Comparison of ENCODE assay signal across 1 cellular context in the genomic region with DNA sequence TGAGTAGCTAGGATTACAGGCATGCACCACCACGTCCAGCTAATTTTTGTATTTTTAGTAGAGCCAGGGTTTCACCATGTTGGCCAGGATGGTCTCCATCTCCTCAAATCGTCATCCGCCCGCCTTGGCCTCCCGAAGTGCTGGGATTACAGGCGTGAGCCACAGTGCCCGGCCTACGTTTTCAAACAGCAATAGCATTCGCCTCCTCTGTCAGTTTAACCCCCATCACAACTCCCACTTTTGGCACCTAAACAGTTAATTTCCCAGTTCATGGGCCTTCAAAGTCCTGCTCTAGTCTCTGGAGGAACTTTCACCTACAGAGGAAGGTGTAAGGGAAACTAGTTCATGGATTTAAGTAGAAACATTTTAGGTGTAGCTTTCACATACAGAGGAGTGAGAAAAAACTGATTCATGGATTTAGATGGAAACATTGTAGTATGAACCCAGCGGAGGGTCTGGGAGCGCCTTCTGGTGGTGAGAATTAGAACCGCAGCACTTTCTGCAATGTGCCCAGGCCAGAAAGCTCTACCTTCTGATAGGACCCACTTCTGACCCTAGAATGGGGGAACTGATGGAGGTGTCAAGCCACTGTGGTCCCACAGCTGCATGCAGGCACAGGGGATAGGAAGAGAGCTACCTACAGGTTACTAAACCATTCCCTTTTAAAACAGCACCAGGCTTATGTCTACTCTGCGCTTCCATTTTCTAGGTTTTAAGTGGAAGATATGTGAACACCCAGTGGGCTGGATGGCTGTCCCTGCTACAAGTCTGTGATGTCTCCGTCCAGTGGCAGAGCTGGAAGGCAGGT.
TF ChIP-seq lines count a peak whose summit lies in the region.

No MANE protein-coding gene starts in this region.

TF ChIP-seq in HepG2, 621 proteins besides CTCF, POLR2A, EP300 and RAD21 (continued from another document and continues in another):
- TF ChIP-seq, protein P1, sequence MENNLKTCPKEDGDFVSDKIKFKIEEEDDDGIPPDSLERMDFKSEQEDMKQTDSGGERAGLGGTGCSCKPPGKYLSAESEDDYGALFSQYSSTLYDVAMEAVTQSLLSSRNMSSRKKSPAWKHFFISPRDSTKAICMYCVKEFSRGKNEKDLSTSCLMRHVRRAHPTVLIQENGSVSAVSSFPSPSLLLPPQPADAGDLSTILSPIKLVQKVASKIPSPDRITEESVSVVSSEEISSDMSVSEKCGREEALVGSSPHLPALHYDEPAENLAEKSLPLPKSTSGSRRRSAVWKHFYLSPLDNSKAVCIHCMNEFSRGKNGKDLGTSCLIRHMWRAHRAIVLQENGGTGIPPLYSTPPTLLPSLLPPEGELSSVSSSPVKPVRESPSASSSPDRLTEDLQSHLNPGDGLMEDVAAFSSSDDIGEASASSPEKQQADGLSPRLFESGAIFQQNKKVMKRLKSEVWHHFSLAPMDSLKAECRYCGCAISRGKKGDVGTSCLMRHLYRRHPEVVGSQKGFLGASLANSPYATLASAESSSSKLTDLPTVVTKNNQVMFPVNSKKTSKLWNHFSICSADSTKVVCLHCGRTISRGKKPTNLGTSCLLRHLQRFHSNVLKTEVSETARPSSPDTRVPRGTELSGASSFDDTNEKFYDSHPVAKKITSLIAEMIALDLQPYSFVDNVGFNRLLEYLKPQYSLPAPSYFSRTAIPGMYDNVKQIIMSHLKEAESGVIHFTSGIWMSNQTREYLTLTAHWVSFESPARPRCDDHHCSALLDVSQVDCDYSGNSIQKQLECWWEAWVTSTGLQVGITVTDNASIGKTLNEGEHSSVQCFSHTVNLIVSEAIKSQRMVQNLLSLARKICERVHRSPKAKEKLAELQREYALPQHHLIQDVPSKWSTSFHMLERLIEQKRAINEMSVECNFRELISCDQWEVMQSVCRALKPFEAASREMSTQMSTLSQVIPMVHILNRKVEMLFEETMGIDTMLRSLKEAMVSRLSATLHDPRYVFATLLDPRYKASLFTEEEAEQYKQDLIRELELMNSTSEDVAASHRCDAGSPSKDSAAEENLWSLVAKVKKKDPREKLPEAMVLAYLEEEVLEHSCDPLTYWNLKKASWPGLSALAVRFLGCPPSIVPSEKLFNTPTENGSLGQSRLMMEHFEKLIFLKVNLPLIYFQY (CRISPR knock-in tag; IDR thresholded peaks at IDR 0.05; ENCODE audit: borderline replicate concordance) = peak; percentile 81; the same call in 1 of the 2 replicates
- TF ChIP-seq SMC3 (IDR thresholded peaks at IDR 0.05; ENCODE audit: low read length) (peak; percentile 100), ZBTB3 (CRISPR knock-in tag; IDR thresholded peaks at IDR 0.05; ENCODE audit: borderline replicate concordance, low read depth) (no peak), RXRB (CRISPR knock-in tag; IDR thresholded peaks at IDR 0.05; ENCODE audit: borderline replicate concordance) (peak; percentile 54; the same call in 1 of the 2 replicates), YEATS2 (CRISPR knock-in tag; IDR thresholded peaks at IDR 0.05; ENCODE audit: borderline replicate concordance) (0 out of 2 replicates have a peak, but pooled peaks have one; percentile 22), FOXK1 (CRISPR knock-in tag; IDR thresholded peaks at IDR 0.05; ENCODE audit: borderline replicate concordance, low read depth) (0 out of 2 replicates have a peak, but pooled peaks have one; percentile 35), KLF6 (CRISPR knock-in tag; IDR thresholded peaks at IDR 0.05) (peak; percentile 41; the same call in 1 of the 2 replicates), ZKSCAN8 (CRISPR knock-in tag; IDR thresholded peaks at IDR 0.05; ENCODE audit: borderline replicate concordance) (peak; percentile 58; the same call in 1 of the 2 replicates), RCOR2 (CRISPR knock-in tag; IDR thresholded peaks at IDR 0.05) (peak; percentile 46; the same call in 1 of the 2 replicates), XRCC5 (optimal IDR thresholded peaks at IDR 0.05; ENCODE audit: low read length) (peak; percentile 38), PPARG (CRISPR knock-in tag; conservative IDR thresholded peaks at IDR 0.05) (peak; percentile 54; the same call in 1 of the 2 replicates), KMT2B (CRISPR knock-in tag; IDR thresholded peaks at IDR 0.05) (peak; percentile 34; the same call in 1 of the 2 replicates), ZNF331 (CRISPR knock-in tag; IDR thresholded peaks at IDR 0.05) (0 out of 2 replicates have a peak, but pooled peaks have one; percentile 47), ERF (CRISPR knock-in tag; IDR thresholded peaks at IDR 0.05) (peak; percentile 45; the same call in 1 of the 2 replicates)
- TF ChIP-seq, protein P2, sequence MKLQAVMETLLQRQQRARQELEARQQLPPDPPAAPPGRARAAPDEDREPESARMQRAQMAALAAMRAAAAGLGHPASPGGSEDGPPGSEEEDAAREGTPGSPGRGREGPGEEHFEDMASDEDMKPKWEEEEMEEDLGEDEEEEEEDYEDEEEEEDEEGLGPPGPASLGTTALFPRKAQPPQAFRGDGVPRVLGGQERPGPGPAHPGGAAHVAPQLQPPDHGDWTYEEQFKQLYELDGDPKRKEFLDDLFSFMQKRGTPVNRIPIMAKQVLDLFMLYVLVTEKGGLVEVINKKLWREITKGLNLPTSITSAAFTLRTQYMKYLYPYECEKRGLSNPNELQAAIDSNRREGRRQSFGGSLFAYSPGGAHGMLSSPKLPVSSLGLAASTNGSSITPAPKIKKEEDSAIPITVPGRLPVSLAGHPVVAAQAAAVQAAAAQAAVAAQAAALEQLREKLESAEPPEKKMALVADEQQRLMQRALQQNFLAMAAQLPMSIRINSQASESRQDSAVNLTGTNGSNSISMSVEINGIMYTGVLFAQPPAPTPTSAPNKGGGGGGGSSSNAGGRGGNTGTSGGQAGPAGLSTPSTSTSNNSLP (IDR thresholded peaks at IDR 0.05; ENCODE audit: low read depth, low read length) = peak; percentile 48; the same call in 1 of the 2 replicates
- TF ChIP-seq, protein P3, sequence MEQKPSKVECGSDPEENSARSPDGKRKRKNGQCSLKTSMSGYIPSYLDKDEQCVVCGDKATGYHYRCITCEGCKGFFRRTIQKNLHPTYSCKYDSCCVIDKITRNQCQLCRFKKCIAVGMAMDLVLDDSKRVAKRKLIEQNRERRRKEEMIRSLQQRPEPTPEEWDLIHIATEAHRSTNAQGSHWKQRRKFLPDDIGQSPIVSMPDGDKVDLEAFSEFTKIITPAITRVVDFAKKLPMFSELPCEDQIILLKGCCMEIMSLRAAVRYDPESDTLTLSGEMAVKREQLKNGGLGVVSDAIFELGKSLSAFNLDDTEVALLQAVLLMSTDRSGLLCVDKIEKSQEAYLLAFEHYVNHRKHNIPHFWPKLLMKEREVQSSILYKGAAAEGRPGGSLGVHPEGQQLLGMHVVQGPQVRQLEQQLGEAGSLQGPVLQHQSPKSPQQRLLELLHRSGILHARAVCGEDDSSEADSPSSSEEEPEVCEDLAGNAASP (CRISPR knock-in tag; IDR thresholded peaks at IDR 0.05; ENCODE audit: borderline replicate concordance) = 0 out of 2 replicates have a peak, but pooled peaks have one; percentile 15
- TF ChIP-seq, protein P4, sequence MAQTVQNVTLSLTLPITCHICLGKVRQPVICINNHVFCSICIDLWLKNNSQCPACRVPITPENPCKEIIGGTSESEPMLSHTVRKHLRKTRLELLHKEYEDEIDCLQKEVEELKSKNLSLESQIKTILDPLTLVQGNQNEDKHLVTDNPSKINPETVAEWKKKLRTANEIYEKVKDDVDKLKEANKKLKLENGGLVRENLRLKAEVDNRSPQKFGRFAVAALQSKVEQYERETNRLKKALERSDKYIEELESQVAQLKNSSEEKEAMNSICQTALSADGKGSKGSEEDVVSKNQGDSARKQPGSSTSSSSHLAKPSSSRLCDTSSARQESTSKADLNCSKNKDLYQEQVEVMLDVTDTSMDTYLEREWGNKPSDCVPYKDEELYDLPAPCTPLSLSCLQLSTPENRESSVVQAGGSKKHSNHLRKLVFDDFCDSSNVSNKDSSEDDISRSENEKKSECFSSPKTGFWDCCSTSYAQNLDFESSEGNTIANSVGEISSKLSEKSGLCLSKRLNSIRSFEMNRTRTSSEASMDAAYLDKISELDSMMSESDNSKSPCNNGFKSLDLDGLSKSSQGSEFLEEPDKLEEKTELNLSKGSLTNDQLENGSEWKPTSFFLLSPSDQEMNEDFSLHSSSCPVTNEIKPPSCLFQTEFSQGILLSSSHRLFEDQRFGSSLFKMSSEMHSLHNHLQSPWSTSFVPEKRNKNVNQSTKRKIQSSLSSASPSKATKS (CRISPR knock-in tag; IDR thresholded peaks at IDR 0.05) = no peak
- TF ChIP-seq, protein P5, sequence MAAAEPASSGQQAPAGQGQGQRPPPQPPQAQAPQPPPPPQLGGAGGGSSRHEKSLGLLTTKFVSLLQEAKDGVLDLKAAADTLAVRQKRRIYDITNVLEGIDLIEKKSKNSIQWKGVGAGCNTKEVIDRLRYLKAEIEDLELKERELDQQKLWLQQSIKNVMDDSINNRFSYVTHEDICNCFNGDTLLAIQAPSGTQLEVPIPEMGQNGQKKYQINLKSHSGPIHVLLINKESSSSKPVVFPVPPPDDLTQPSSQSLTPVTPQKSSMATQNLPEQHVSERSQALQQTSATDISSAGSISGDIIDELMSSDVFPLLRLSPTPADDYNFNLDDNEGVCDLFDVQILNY (CRISPR knock-in tag; conservative IDR thresholded peaks at IDR 0.05) = no peak
- TF ChIP-seq, protein P6, sequence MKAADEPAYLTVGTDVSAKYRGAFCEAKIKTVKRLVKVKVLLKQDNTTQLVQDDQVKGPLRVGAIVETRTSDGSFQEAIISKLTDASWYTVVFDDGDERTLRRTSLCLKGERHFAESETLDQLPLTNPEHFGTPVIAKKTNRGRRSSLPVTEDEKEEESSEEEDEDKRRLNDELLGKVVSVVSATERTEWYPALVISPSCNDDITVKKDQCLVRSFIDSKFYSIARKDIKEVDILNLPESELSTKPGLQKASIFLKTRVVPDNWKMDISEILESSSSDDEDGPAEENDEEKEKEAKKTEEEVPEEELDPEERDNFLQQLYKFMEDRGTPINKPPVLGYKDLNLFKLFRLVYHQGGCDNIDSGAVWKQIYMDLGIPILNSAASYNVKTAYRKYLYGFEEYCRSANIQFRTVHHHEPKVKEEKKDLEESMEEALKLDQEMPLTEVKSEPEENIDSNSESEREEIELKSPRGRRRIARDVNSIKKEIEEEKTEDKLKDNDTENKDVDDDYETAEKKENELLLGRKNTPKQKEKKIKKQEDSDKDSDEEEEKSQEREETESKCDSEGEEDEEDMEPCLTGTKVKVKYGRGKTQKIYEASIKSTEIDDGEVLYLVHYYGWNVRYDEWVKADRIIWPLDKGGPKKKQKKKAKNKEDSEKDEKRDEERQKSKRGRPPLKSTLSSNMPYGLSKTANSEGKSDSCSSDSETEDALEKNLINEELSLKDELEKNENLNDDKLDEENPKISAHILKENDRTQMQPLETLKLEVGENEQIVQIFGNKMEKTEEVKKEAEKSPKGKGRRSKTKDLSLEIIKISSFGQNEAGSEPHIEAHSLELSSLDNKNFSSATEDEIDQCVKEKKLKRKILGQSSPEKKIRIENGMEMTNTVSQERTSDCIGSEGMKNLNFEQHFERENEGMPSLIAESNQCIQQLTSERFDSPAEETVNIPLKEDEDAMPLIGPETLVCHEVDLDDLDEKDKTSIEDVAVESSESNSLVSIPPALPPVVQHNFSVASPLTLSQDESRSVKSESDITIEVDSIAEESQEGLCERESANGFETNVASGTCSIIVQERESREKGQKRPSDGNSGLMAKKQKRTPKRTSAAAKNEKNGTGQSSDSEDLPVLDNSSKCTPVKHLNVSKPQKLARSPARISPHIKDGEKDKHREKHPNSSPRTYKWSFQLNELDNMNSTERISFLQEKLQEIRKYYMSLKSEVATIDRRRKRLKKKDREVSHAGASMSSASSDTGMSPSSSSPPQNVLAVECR (CRISPR knock-in tag; IDR thresholded peaks at IDR 0.05; ENCODE audit: borderline replicate concordance) = 0 out of 2 replicates have a peak, but pooled peaks have one; percentile 22
- TF ChIP-seq, protein P7, sequence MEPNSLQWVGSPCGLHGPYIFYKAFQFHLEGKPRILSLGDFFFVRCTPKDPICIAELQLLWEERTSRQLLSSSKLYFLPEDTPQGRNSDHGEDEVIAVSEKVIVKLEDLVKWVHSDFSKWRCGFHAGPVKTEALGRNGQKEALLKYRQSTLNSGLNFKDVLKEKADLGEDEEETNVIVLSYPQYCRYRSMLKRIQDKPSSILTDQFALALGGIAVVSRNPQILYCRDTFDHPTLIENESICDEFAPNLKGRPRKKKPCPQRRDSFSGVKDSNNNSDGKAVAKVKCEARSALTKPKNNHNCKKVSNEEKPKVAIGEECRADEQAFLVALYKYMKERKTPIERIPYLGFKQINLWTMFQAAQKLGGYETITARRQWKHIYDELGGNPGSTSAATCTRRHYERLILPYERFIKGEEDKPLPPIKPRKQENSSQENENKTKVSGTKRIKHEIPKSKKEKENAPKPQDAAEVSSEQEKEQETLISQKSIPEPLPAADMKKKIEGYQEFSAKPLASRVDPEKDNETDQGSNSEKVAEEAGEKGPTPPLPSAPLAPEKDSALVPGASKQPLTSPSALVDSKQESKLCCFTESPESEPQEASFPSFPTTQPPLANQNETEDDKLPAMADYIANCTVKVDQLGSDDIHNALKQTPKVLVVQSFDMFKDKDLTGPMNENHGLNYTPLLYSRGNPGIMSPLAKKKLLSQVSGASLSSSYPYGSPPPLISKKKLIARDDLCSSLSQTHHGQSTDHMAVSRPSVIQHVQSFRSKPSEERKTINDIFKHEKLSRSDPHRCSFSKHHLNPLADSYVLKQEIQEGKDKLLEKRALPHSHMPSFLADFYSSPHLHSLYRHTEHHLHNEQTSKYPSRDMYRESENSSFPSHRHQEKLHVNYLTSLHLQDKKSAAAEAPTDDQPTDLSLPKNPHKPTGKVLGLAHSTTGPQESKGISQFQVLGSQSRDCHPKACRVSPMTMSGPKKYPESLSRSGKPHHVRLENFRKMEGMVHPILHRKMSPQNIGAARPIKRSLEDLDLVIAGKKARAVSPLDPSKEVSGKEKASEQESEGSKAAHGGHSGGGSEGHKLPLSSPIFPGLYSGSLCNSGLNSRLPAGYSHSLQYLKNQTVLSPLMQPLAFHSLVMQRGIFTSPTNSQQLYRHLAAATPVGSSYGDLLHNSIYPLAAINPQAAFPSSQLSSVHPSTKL (CRISPR knock-in tag; IDR thresholded peaks at IDR 0.05) = 0 out of 2 replicates have a peak, but pooled peaks have one; percentile 10
- TF ChIP-seq, protein P8, sequence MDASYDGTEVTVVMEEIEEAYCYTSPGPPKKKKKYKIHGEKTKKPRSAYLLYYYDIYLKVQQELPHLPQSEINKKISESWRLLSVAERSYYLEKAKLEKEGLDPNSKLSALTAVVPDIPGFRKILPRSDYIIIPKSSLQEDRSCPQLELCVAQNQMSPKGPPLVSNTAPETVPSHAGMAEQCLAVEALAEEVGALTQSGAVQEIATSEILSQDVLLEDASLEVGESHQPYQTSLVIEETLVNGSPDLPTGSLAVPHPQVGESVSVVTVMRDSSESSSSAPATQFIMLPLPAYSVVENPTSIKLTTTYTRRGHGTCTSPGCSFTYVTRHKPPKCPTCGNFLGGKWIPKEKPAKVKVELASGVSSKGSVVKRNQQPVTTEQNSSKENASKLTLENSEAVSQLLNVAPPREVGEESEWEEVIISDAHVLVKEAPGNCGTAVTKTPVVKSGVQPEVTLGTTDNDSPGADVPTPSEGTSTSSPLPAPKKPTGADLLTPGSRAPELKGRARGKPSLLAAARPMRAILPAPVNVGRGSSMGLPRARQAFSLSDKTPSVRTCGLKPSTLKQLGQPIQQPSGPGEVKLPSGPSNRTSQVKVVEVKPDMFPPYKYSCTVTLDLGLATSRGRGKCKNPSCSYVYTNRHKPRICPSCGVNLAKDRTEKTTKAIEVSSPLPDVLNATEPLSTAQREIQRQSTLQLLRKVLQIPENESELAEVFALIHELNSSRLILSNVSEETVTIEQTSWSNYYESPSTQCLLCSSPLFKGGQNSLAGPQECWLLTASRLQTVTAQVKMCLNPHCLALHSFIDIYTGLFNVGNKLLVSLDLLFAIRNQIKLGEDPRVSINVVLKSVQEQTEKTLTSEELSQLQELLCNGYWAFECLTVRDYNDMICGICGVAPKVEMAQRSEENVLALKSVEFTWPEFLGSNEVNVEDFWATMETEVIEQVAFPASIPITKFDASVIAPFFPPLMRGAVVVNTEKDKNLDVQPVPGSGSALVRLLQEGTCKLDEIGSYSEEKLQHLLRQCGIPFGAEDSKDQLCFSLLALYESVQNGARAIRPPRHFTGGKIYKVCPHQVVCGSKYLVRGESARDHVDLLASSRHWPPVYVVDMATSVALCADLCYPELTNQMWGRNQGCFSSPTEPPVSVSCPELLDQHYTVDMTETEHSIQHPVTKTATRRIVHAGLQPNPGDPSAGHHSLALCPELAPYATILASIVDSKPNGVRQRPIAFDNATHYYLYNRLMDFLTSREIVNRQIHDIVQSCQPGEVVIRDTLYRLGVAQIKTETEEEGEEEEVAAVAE (CRISPR knock-in tag; IDR thresholded peaks at IDR 0.05; ENCODE audit: borderline replicate concordance) = 0 out of 2 replicates have a peak, but pooled peaks have one; percentile 19
